Comparison of ENCODE assay signal across 24 cellular contexts in the genomic region with DNA sequence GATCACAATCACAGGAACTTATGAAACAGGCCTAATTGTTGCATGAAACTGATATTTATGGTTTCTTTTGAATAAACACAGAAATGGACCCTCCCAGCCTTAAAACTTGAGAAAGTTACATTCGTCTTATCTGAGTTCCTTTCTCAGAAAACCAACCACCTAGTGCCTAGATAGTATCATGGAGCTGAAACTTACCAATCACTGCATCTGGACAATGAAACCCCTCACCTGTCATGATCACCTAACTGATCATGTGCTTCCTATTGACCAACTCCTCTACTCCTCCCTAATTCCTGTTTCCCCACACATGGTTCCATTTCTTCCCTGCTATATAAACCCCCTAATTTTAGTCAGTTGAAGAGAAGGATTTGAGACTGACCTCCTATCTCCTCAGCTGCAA.
A peak's percentile ranks its signal among the peaks of the same experiment; 100 is the strongest.
DNase-seq lines count a peak whose midpoint lies in the region; ATAC-seq, FAIRE-seq and TF ChIP-seq lines count a peak whose summit lies in the region.
"Had no signal": no experiment of that assay in that cellular context is flagged by ENCODE, and none has a peak within 500 bp of the region (broad histone marks: within the 10 kb centered on the region; RNA-seq: fewer than 3 reads in every experiment).

No MANE protein-coding gene starts in this region.

- H3K9me3 ChIP-seq in K562 (replicated peaks; ENCODE audit: control insufficient read depth, insufficient read depth, low read depth, low read length) (peaks cover 6% of the 10 kb centered on the region), neural cell (ENCODE audit: low read length) (no peaks in the 10 kb centered on the region)
- H3K9me3 ChIP-seq: BE2C had no signal

- TF ChIP-seq POLR2A in K562 (conservative IDR thresholded peaks at IDR 0.05): no peak

- no peaks in the 10 kb centered on the region for H3K36me3 ChIP-seq in K562 (ENCODE audit: control insufficient read depth, insufficient read depth, low read length)
- no peaks in the 10 kb centered on the region for H3K36me3 ChIP-seq in neural cell (ENCODE audit: insufficient read depth, low read length)
- H3K36me3 ChIP-seq: BE2C had no signal

- H4K20me1 ChIP-seq in K562 (replicated peaks; ENCODE audit: control insufficient read depth, insufficient read depth, low read length): no peaks in the 10 kb centered on the region
- H4K20me1 ChIP-seq in neural cell (ENCODE audit: insufficient read depth): no peaks in the 10 kb centered on the region
- H4K20me1 ChIP-seq: BLaER1 treated with 17β-estradiol and CSF1 and Interleukin-3, amounts not matched to agents 10 nM and 100 nM had no signal

- POLR2A ChIA-PET in K562 (lab: Yijun Ruan, JAX): interaction anchor here (1.0 kb wide), 1 partner anchor 16 kb away, joined by 3 read pairs; no protein-coding TSS in a partner anchor

- H3K36me3 Mint-ChIP-seq in activated naive CD4-positive, alpha-beta T cell treated with anti-CD3 and anti-CD28 coated beads, Interleukin-2, amount 10 ng/mL, durations not matched to agents 7 days and 5 days: peaks cover 19% of the 10 kb centered on the region

- no peak for TF ChIP-seq RAD21 in K562 (CRISPR knock-in tag; conservative IDR thresholded peaks at IDR 0.05 in 1 of 2, IDR thresholded peaks at IDR 0.05 in 1 of 2)
- no peak for TF ChIP-seq RAD21 in neural cell (conservative IDR thresholded peaks at IDR 0.05)

- H3K4me3 ChIP-seq in K562 (no peak overlapping the region), neural cell (ENCODE audit: low read length) (no peak overlapping the region)
- H3K4me3 ChIP-seq: A549; BLaER1 treated with 17β-estradiol and CSF1 and Interleukin-3, amounts not matched to agents 10 nM and 100 nM; GM23248 had no signal

- H3K9me3 Mint-ChIP-seq in activated naive CD4-positive, alpha-beta T cell treated with anti-CD3 and anti-CD28 coated beads, Interleukin-2, amount 10 ng/mL, durations not matched to agents 7 days and 5 days: peaks cover 38% of the 10 kb centered on the region

- no peaks in the 10 kb centered on the region for H3K27me3 ChIP-seq in K562 (ENCODE audit: control insufficient read depth in 2 of 2, insufficient read depth in 2 of 2, low read length in 2 of 2)
- H3K27me3 ChIP-seq in neural cell (ENCODE audit: insufficient read depth, low read depth, low read length): no peaks in the 10 kb centered on the region
- H3K27me3 ChIP-seq: BE2C; BLaER1 treated with 17β-estradiol and CSF1 and Interleukin-3, amounts not matched to agents 10 nM and 100 nM had no signal

- H3K9me1 ChIP-seq in K562 (ENCODE audit: control insufficient read depth, insufficient read depth, low read length): no peaks in the 10 kb centered on the region

- DNase-seq in activated naive CD4-positive, alpha-beta T cell treated with anti-CD3 and anti-CD28 coated beads, Interleukin-2, amount 10 ng/mL, durations not matched to agents 7 days and 5 days: no peak
- DNase-seq in activated naive CD4-positive, alpha-beta T cell treated with anti-CD3 and anti-CD28 coated beads, Interleukin-2, amount 50 U/mL, for 16 hours: no peak
- no peak for DNase-seq in K562 (ENCODE audit: extremely low read depth in 1 of 4, low spot score in 3 of 4)
- DNase-seq in T-helper 9 cell: no peak
- no peak for DNase-seq in posterior cingulate gyrus
- DNase-seq: 8988T; ACHN; AML-193; BE2C; Calu3; CD4-positive, alpha-beta T cell; CD8-positive, alpha-beta memory T cell; DMS53; DND-41; GM23248; H7; HCEC 1CT had no signal

- no peak overlapping the region for H3K4me3 Mint-ChIP-seq in activated naive CD4-positive, alpha-beta T cell treated with anti-CD3 and anti-CD28 coated beads, Interleukin-2, amount 10 ng/mL, durations not matched to agents 7 days and 5 days
- H3K4me3 Mint-ChIP-seq: CD14-positive monocyte; CD4-positive, alpha-beta T cell; CD8-positive, alpha-beta memory T cell had no signal

- no peak for TF ChIP-seq EP300 in K562 (IDR thresholded peaks at IDR 0.05; ENCODE audit: low read length)
- TF ChIP-seq EP300 in neural cell (conservative IDR thresholded peaks at IDR 0.05; ENCODE audit: poor library complexity, severe bottlenecking): no peak

- no peak overlapping the region for H3K27ac ChIP-seq in K562 (ENCODE audit: extremely low read depth, low read depth, low read length)
- H3K27ac ChIP-seq in neural cell (ENCODE audit: low read length): peak overlapping the region; percentile 81
- H3K27ac ChIP-seq: A549; BLaER1 treated with 17β-estradiol and CSF1 and Interleukin-3, amounts not matched to agents 10 nM and 100 nM; GM23248 had no signal

- H3K27ac Mint-ChIP-seq in activated naive CD4-positive, alpha-beta T cell treated with anti-CD3 and anti-CD28 coated beads, Interleukin-2, amount 10 ng/mL, durations not matched to agents 7 days and 5 days: peak overlapping the region; percentile 25
- H3K27ac Mint-ChIP-seq: CD14-positive monocyte; CD4-positive, alpha-beta T cell; CD8-positive, alpha-beta memory T cell had no signal

- H3K4me1 ChIP-seq in K562 (replicated peaks in 1 of 2; ENCODE audit: control insufficient read depth in 2 of 2, insufficient read depth in 2 of 2, low read length in 2 of 2): no peaks in the 10 kb centered on the region
- H3K4me1 ChIP-seq: A549; BE2C; BLaER1 treated with 17β-estradiol and CSF1 and Interleukin-3, amounts not matched to agents 10 nM and 100 nM had no signal

- intact Hi-C loops in K562 (cut with micrococcal nuclease) (no loop called here), posterior cingulate gyrus (cut with DNase I) (no loop called here)

- in situ Hi-C loops in K562 (cut with MboI): no loop called here

- TF ChIP-seq CTCF in K562 (IDR thresholded peaks at IDR 0.05 in 2 of 3, conservative IDR thresholded peaks at IDR 0.05 in 1 of 3; ENCODE audit: insufficient read depth in 2 of 3, low read depth in 1 of 3, low read length in 3 of 3) (no peak), neural cell (IDR thresholded peaks at IDR 0.05; ENCODE audit: poor library complexity, severe bottlenecking) (no peak)

- no peaks in the 10 kb centered on the region for H3K27me3 Mint-ChIP-seq in activated naive CD4-positive, alpha-beta T cell treated with anti-CD3 and anti-CD28 coated beads, Interleukin-2, amount 10 ng/mL, durations not matched to agents 7 days and 5 days
- H3K27me3 Mint-ChIP-seq: CD4-positive, alpha-beta T cell had no signal

- H2AFZ ChIP-seq in K562 (ENCODE audit: low read depth, low read length) (no peak overlapping the region), neural cell (ENCODE audit: low read depth, low read length) (no peak overlapping the region)
- H2AFZ ChIP-seq: GM23248 had no signal

- H3K9ac ChIP-seq in K562 (ENCODE audit: insufficient read depth in 1 of 2, low read depth in 2 of 2, low read length in 2 of 2) (no peak overlapping the region), neural cell (ENCODE audit: low read length) (peak overlapping the region; percentile 44)
- H3K9ac ChIP-seq: BLaER1 treated with 17β-estradiol and CSF1 and Interleukin-3, amounts not matched to agents 10 nM and 100 nM; GM23248 had no signal

- no peaks in the 10 kb centered on the region for H3K4me1 Mint-ChIP-seq in activated naive CD4-positive, alpha-beta T cell treated with anti-CD3 and anti-CD28 coated beads, Interleukin-2, amount 10 ng/mL, durations not matched to agents 7 days and 5 days
- H3K4me1 Mint-ChIP-seq: CD14-positive monocyte; CD8-positive, alpha-beta memory T cell had no signal

- H3K4me2 ChIP-seq in K562 (ENCODE audit: insufficient read depth, low read length) (no peak overlapping the region), neural cell (ENCODE audit: low read length) (no peak overlapping the region)
- H3K4me2 ChIP-seq: A549; BLaER1 treated with 17β-estradiol and CSF1 and Interleukin-3, amounts not matched to agents 10 nM and 100 nM had no signal

- H3K79me2 ChIP-seq in K562 (ENCODE audit: control insufficient read depth, insufficient read depth, low read length): no peaks in the 10 kb centered on the region
- H3K79me2 ChIP-seq in neural cell (replicated peaks; ENCODE audit: insufficient read depth, low read length): no peaks in the 10 kb centered on the region

- BruUV-seq in K562 (replicated peaks; lab: Mats Ljungman, UMichigan): no TSS peak

- CTCF ChIA-PET in activated naive CD4-positive, alpha-beta T cell treated with anti-CD3 and anti-CD28 coated beads, Interleukin-2, amount 10 ng/mL, durations not matched to agents 7 days and 5 days (lab: Charles Lee): no interaction called here
- CTCF ChIA-PET in K562 (lab: Yijun Ruan, JAX; ENCODE audit: low intra/inter-chr PET ratio): no interaction called here

- no peaks in the 10 kb centered on the region for H3K9me2 ChIP-seq in neural cell (ENCODE audit: insufficient read depth, low read length)

- WGBS in K562 (ENCODE audit: insufficient coverage, low coverage, missing lambda C conversion rate): 31% methylated on average over 1 of the region's 1 CpG

- H3F3A ChIP-seq in neural cell (ENCODE audit: insufficient read depth, low read length, poor library complexity, severe bottlenecking): no peaks in the 10 kb centered on the region

- no peak for FAIRE-seq in K562 (lab: Jason Lieb, UNC)
- FAIRE-seq: A549, G401.6, GM12892, H1 had no signal

- ATAC-seq in K562: no peak
- ATAC-seq: A549 had no signal

TF ChIP-seq in K562, 482 proteins besides CTCF, POLR2A, EP300 and RAD21 (continues in another document):
- no peak for TF ChIP-seq FOXJ3 (CRISPR knock-in tag; IDR thresholded peaks at IDR 0.05)
- no peak for TF ChIP-seq SRSF3 (IDR thresholded peaks at IDR 0.05; ENCODE audit: insufficient read depth, low read length)
- TF ChIP-seq CREB1 (IDR thresholded peaks at IDR 0.05): no peak
- TF ChIP-seq CREB1 (CRISPR knock-in tag; IDR thresholded peaks at IDR 0.05): no peak
- no peak for TF ChIP-seq ZFX (CRISPR knock-in tag; IDR thresholded peaks at IDR 0.05)
- TF ChIP-seq HDAC6 (IDR thresholded peaks at IDR 0.05; ENCODE audit: low read depth, low read length): no peak
- no peak for TF ChIP-seq CBX2 (IDR thresholded peaks at IDR 0.05; ENCODE audit: insufficient read depth, low read length, poor library complexity, severe bottlenecking)
- TF ChIP-seq SNIP1 (IDR thresholded peaks at IDR 0.05; ENCODE audit: low read depth): no peak
- TF ChIP-seq ZSCAN29 (IDR thresholded peaks at IDR 0.05): no peak

TF ChIP-seq in neural cell, 6 proteins besides CTCF, POLR2A, EP300 and RAD21 (continues in another document):
- no peak for TF ChIP-seq MXI1 (conservative IDR thresholded peaks at IDR 0.05; ENCODE audit: poor library complexity, severe bottlenecking)
- no peak for TF ChIP-seq EZH2 (IDR thresholded peaks at IDR 0.05; ENCODE audit: borderline replicate concordance, insufficient read depth, low read length, poor library complexity, severe bottlenecking)
- TF ChIP-seq SMC3 (conservative IDR thresholded peaks at IDR 0.05; ENCODE audit: poor library complexity): no peak
- no peak for TF ChIP-seq POLR2AphosphoS5 (IDR thresholded peaks at IDR 0.05)
- no peak for TF ChIP-seq TAF1 (IDR thresholded peaks at IDR 0.05; ENCODE audit: low read depth)
